ENCODE assay signal across 16 cellular contexts in genomic region chr18:36704656-36705055, GRCh38.
DNase-seq lines count a peak whose midpoint lies in the region; ATAC-seq, FAIRE-seq and TF ChIP-seq lines count a peak whose summit lies in the region.
"Had no signal": no experiment of that assay in that cellular context is flagged by ENCODE, and none has a peak within 500 bp of the region (broad histone marks: within the 10 kb centered on the region; RNA-seq: fewer than 3 reads in every experiment).

No MANE protein-coding gene starts in this region.

- H3K9me2 ChIP-seq in GM23338 (ENCODE audit: insufficient read depth), result 0 out of 2 replicates have a peak, but pooled peaks cover 10% of the 10 kb centered on the region

- WGBS in gastroesophageal sphincter (ENCODE audit: low coverage in 1 of 2), 2 donors, result 60 to 80% methylated on average over 1 of the region's 8 CpGs
- 86 to 88% methylated on average over 8 of the region's 8 CpGs for WGBS in sigmoid colon, 2 donors
- 50% methylated on average over 1 of the region's 8 CpGs for WGBS in right lobe of liver (ENCODE audit: insufficient coverage, low coverage, low lambda C conversion rate, missing lambda C conversion rate)
- WGBS in thyroid gland, 2 donors, result 80 to 82% methylated on average over 8 of the region's 8 CpGs

- H3K4me1 Mint-ChIP-seq in GM23338 (no peaks in the 10 kb centered on the region; the same call in 2 of the 3 replicates), neural progenitor cell (peaks cover 30% of the 10 kb centered on the region)
- H3K4me1 Mint-ChIP-seq: CD14-positive monocyte; CD4-positive, alpha-beta memory T cell had no signal

- H3K79me2 ChIP-seq in GM23338 (replicated peaks; ENCODE audit: insufficient read depth), result no peaks in the 10 kb centered on the region
- H3K79me2 ChIP-seq in neural progenitor cell (ENCODE audit: low read depth), result no peaks in the 10 kb centered on the region

- no peak for FAIRE-seq in urothelium cell line (lab: Jason Lieb, UNC)
- FAIRE-seq: GM12878 had no signal

- intact Hi-C loops in sigmoid colon (cut with DNase I) (no loop called here), right lobe of liver (cut with DNase I) (loop anchor here in 1 of 2 donors (10.0 kb wide), 1 partner anchor 50 kb away; no protein-coding TSS in a partner anchor), thyroid gland (cut with DNase I) (no loop called here)

- H3K27ac ChIP-seq in GM23338 (ENCODE audit: low read depth), result no peak overlapping the region
- peak overlapping the region in 3 of 4 donors; percentile 53 to 66 (median 54) for H3K27ac ChIP-seq in gastroesophageal sphincter
- H3K27ac ChIP-seq in neural progenitor cell, result no peak overlapping the region
- H3K27ac ChIP-seq in sigmoid colon, result peak overlapping the region; percentile 10 to 60 (median 50)
- no peak overlapping the region for H3K27ac ChIP-seq in right lobe of liver
- no peak overlapping the region for H3K27ac ChIP-seq in thyroid gland
- H3K27ac ChIP-seq: BLaER1, HL-60 had no signal

- H3K27me3 ChIP-seq in GM23338 (ENCODE audit: insufficient read depth) (no peaks in the 10 kb centered on the region), gastroesophageal sphincter (no peaks in the 10 kb centered on the region), neural progenitor cell (no peaks in the 10 kb centered on the region), sigmoid colon (no peaks in the 10 kb centered on the region), right lobe of liver (no peaks in the 10 kb centered on the region), thyroid gland (no peaks in the 10 kb centered on the region)
- H3K27me3 ChIP-seq: BLaER1 had no signal

- no peak for TF ChIP-seq EP300 in gastroesophageal sphincter (IDR thresholded peaks at IDR 0.05)
- TF ChIP-seq EP300 in sigmoid colon (IDR thresholded peaks at IDR 0.05), result no peak

- H3K4me3 ChIP-seq in GM23338 (no peak overlapping the region), gastroesophageal sphincter (no peak overlapping the region), neural progenitor cell (no peak overlapping the region), sigmoid colon (no peak overlapping the region), right lobe of liver (no peak overlapping the region), thyroid gland (replicated peaks in 1 of 3) (no peak overlapping the region)
- H3K4me3 ChIP-seq: BLaER1, GM12878, HAP-1 had no signal

- H4K20me1 ChIP-seq in GM23338 (replicated peaks; ENCODE audit: insufficient read depth) (no peaks in the 10 kb centered on the region), neural progenitor cell (ENCODE audit: low read depth) (no peaks in the 10 kb centered on the region)
- H4K20me1 ChIP-seq: BLaER1 had no signal

- H3K9ac ChIP-seq in neural progenitor cell, result no peak overlapping the region
- H3K9ac ChIP-seq: BLaER1 had no signal

- H3K27ac Mint-ChIP-seq in GM23338, result 0 out of 2 replicates have a peak overlapping the region, but pooled peaks have one; percentile 2
- peak overlapping the region; percentile 2 for H3K27ac Mint-ChIP-seq in neural progenitor cell
- H3K27ac Mint-ChIP-seq: CD14-positive monocyte; CD4-positive, alpha-beta memory T cell had no signal

- ATAC-seq in GM23338 (no peak), gastroesophageal sphincter (no peak), right lobe of liver (no peak)
- ATAC-seq: GM12878 had no signal

- H2AFZ ChIP-seq in GM23338, result no peak overlapping the region
- no peak overlapping the region for H2AFZ ChIP-seq in neural progenitor cell (replicated peaks)

- H3K4me2 ChIP-seq in GM23338 (no peak overlapping the region), neural progenitor cell (no peak overlapping the region)
- H3K4me2 ChIP-seq: BLaER1 had no signal

- H3K4me1 ChIP-seq in GM23338 (ENCODE audit: insufficient read depth), result no peaks in the 10 kb centered on the region
- H3K4me1 ChIP-seq in gastroesophageal sphincter, result peaks cover 0 to 36% (median 0%) of the 10 kb centered on the region in 3 donors
- H3K4me1 ChIP-seq in neural progenitor cell, result no peaks in the 10 kb centered on the region
- peaks cover 0 to 29% (median 25%) of the 10 kb centered on the region in 4 donors for H3K4me1 ChIP-seq in sigmoid colon
- no peaks in the 10 kb centered on the region for H3K4me1 ChIP-seq in right lobe of liver
- H3K4me1 ChIP-seq in thyroid gland, result no peaks in the 10 kb centered on the region
- H3K4me1 ChIP-seq: BLaER1, HAP-1 had no signal

- no peak for TF ChIP-seq POLR2A in gastroesophageal sphincter (IDR thresholded peaks at IDR 0.05)
- TF ChIP-seq POLR2A in sigmoid colon (IDR thresholded peaks at IDR 0.05), result no peak
- TF ChIP-seq POLR2A in right lobe of liver (IDR thresholded peaks at IDR 0.05), result no peak
- no peak for TF ChIP-seq POLR2A in thyroid gland (IDR thresholded peaks at IDR 0.05)

- H3K4me3 Mint-ChIP-seq in GM23338 (no peak overlapping the region), neural progenitor cell (no peak overlapping the region)
- H3K4me3 Mint-ChIP-seq: CD14-positive monocyte; CD4-positive, alpha-beta memory T cell had no signal

- H3F3A ChIP-seq in GM23338 (replicated peaks; ENCODE audit: low read depth) (no peaks in the 10 kb centered on the region), neural progenitor cell (ENCODE audit: low read depth) (no peaks in the 10 kb centered on the region)

- no peak for TF ChIP-seq CTCF in GM23338 (conservative IDR thresholded peaks at IDR 0.05; ENCODE audit: low read depth in 2 of 2)
- TF ChIP-seq CTCF in gastroesophageal sphincter (IDR thresholded peaks at IDR 0.05), result no peak
- no peak for TF ChIP-seq CTCF in neural progenitor cell (IDR thresholded peaks at IDR 0.05)
- no peak for TF ChIP-seq CTCF in sigmoid colon (IDR thresholded peaks at IDR 0.05)
- TF ChIP-seq CTCF in right lobe of liver (IDR thresholded peaks at IDR 0.05), result no peak
- no peak for TF ChIP-seq CTCF in thyroid gland (IDR thresholded peaks at IDR 0.05)

- H3K36me3 Mint-ChIP-seq in GM23338 (ENCODE audit: low read depth) (no peaks in the 10 kb centered on the region), neural progenitor cell (peaks cover 34% of the 10 kb centered on the region)
- H3K36me3 Mint-ChIP-seq: CD14-positive monocyte; CD4-positive, alpha-beta memory T cell had no signal

- DNase-seq in GM23338 (ENCODE audit: low spot score), result no peak
- DNase-seq in neural progenitor cell (ENCODE audit: low spot score), result no peak
- no peak for DNase-seq in sigmoid colon
- no peak for DNase-seq in right lobe of liver
- no peak for DNase-seq in thyroid gland
- no peak for DNase-seq in urothelium cell line (ENCODE audit: low spot score)
- DNase-seq: 8988T; Calu3; CD4-positive, alpha-beta memory T cell; DMS79 treated with DMSO at 0.1 percent for 48 hours had no signal

- H3K36me3 ChIP-seq in GM23338 (ENCODE audit: insufficient read depth), result no peaks in the 10 kb centered on the region
- H3K36me3 ChIP-seq in gastroesophageal sphincter, result peaks cover 0 to 8% of the 10 kb centered on the region in 2 donors
- no peaks in the 10 kb centered on the region for H3K36me3 ChIP-seq in neural progenitor cell
- no peaks in the 10 kb centered on the region for H3K36me3 ChIP-seq in sigmoid colon
- H3K36me3 ChIP-seq in right lobe of liver, result no peaks in the 10 kb centered on the region
- no peaks in the 10 kb centered on the region for H3K36me3 ChIP-seq in thyroid gland
- H3K36me3 ChIP-seq: BLaER1, HAP-1 had no signal

- H3K9me3 ChIP-seq in gastroesophageal sphincter (no peaks in the 10 kb centered on the region), neural progenitor cell (ENCODE audit: low read depth) (no peaks in the 10 kb centered on the region), sigmoid colon (no peaks in the 10 kb centered on the region), right lobe of liver (no peaks in the 10 kb centered on the region), thyroid gland (no peaks in the 10 kb centered on the region)
- H3K9me3 ChIP-seq: BLaER1, HAP-1 had no signal

- H3K27me3 Mint-ChIP-seq in GM23338 (ENCODE audit: insufficient read depth, low read depth, poor library complexity) (peaks cover 2% of the 10 kb centered on the region), neural progenitor cell (ENCODE audit: insufficient read depth, low read depth) (no peaks in the 10 kb centered on the region)

- H3K9me3 Mint-ChIP-seq in GM23338 (no peaks in the 10 kb centered on the region; the same call in 2 of the 3 replicates), neural progenitor cell (no peaks in the 10 kb centered on the region)
- H3K9me3 Mint-ChIP-seq: CD4-positive, alpha-beta memory T cell had no signal

TF ChIP-seq in GM23338, 12 proteins besides CTCF, POLR2A, EP300 and RAD21:
- TF ChIP-seq EZH2 (IDR thresholded peaks at IDR 0.05; ENCODE audit: low read depth, unreplicated experiment), result no peak

Comparison
In these comparisons a context has a peak if more than half of its experiments do, and no peak if none do; other contexts are left out.
1. H3K27ac ChIP-seq: peak in gastroesophageal sphincter (3 of 4) and sigmoid colon (4 of 4); none in GM23338 (single experiment), neural progenitor cell (single experiment), right lobe of liver (0 of 3) and thyroid gland (0 of 3).